In genomic region chr11:19311306-19312030, GRCh38 we compare ENCODE assay signal across 8 cellular contexts.
DNase-seq lines count a peak whose midpoint lies in the region; ATAC-seq and TF ChIP-seq lines count a peak whose summit lies in the region.

No MANE protein-coding gene starts in this region.

- H3K27ac ChIP-seq in brain microvascular endothelial cell, result no peak overlapping the region

- peak; percentile 53 for ATAC-seq in HG03571 (IDR thresholded peaks at IDR 0.05; ENCODE audit: unreplicated experiment)
- ATAC-seq in GM18861 (IDR thresholded peaks at IDR 0.05; ENCODE audit: unreplicated experiment), result no peak

- TF ChIP-seq CTCF in brain microvascular endothelial cell (IDR thresholded peaks at IDR 0.05; ENCODE audit: low read depth, low read length, missing control alignments), result peak; percentile 96

- no peak overlapping the region for H3K4me3 ChIP-seq in brain microvascular endothelial cell (ENCODE audit: low read depth, low read length)

- DNase-seq in COR-L47 (lab: John Stamatoyannopoulos, UW) (peak; percentile 20), GM19238 (ENCODE audit: insufficient read length, low spot score) (peak; percentile 29), RPMI8226 (peak; percentile 62), brain microvascular endothelial cell (peak; percentile 49), iris pigment epithelial cell (ENCODE audit: low read depth) (peak; percentile 43)
- peak; percentile 63 for DNase-seq in stimulated activated CD4-positive, alpha-beta T cell treated with anti-CD3 and anti-CD28 coated beads, Interleukin-15, amount 100 ng/mL, for 24 hours

- H3K36me3 ChIP-seq in brain microvascular endothelial cell (replicated peaks), result no peaks in the 10 kb centered on the region

- in situ Hi-C loops in brain microvascular endothelial cell (cut with HindIII; ENCODE audit: low pct_ligation_motif_present, low sequenced_read_pairs), result loop anchor here (25.0 kb wide), 1 partner anchor 201 kb away; no protein-coding TSS in a partner anchor

- H3K27me3 ChIP-seq in brain microvascular endothelial cell (replicated peaks), result no peaks in the 10 kb centered on the region
